In genomic region chr14:33966276-33966675, GRCh38 we compare ENCODE assay signal across 26 cellular contexts. TPM values are rescaled to one million over a fixed set of nuclear protein-coding genes. Genes with fewer than 3 reads are reported as not detected.
DNase-seq lines count a peak whose midpoint lies in the region; ATAC-seq, FAIRE-seq and TF ChIP-seq lines count a peak whose summit lies in the region.
"Had no signal": no experiment of that assay in that cellular context is flagged by ENCODE, and none has a peak within 500 bp of the region (broad histone marks: within the 10 kb centered on the region; RNA-seq: fewer than 3 reads in every experiment).

No MANE protein-coding gene starts in this region.

- H3K23ac ChIP-seq in mesendoderm (ENCODE audit: low read length): no peak overlapping the region

- H3K4me2 ChIP-seq in K562 (ENCODE audit: insufficient read depth, low read length): peak overlapping the region; percentile 27; the same call in 1 of the 2 replicates
- H3K4me2 ChIP-seq in mesendoderm (ENCODE audit: low read length): no peak overlapping the region
- H3K4me2 ChIP-seq: A549; BLaER1 treated with 17β-estradiol and CSF1 and Interleukin-3, amounts not matched to agents 10 nM and 100 nM had no signal

- H2BK120ac ChIP-seq in mesendoderm (ENCODE audit: low read depth, low read length): no peak overlapping the region

- no peak overlapping the region for H3K4me3 Mint-ChIP-seq in Caco-2 (ENCODE audit: unreplicated experiment)
- H3K4me3 Mint-ChIP-seq: B cell; CD4-positive, alpha-beta T cell; CD8-positive, alpha-beta T cell had no signal

- H3K79me1 ChIP-seq in mesendoderm (ENCODE audit: low read length): no peaks in the 10 kb centered on the region

- peak overlapping the region; percentile 87 for H3K56ac ChIP-seq in mesendoderm (ENCODE audit: low read length)

- peak; percentile 89 for TF ChIP-seq EP300 in K562 (IDR thresholded peaks at IDR 0.05; ENCODE audit: low read length)

- WGBS in K562 (ENCODE audit: insufficient coverage, low coverage, missing lambda C conversion rate): 6% methylated on average over 6 of the region's 6 CpGs
- no CpG with 5 or more reads among the region's 6 CpGs for WGBS in mesendoderm (ENCODE audit: extremely low coverage, insufficient coverage, low lambda C conversion rate)

- H3K9me3 ChIP-seq in Caco-2: peaks cover 7% of the 10 kb centered on the region; the same call in 1 of the 2 replicates
- peaks cover 4% of the 10 kb centered on the region; the same call in 1 of the 2 replicates for H3K9me3 ChIP-seq in K562 (replicated peaks; ENCODE audit: control insufficient read depth, insufficient read depth, low read depth, low read length)

- no peaks in the 10 kb centered on the region for H4K20me1 ChIP-seq in K562 (replicated peaks; ENCODE audit: control insufficient read depth, insufficient read depth, low read length)
- H4K20me1 ChIP-seq: BLaER1 treated with 17β-estradiol and CSF1 and Interleukin-3, amounts not matched to agents 10 nM and 100 nM had no signal

- peaks cover 5% of the 10 kb centered on the region for H3K36me3 Mint-ChIP-seq in Caco-2 (ENCODE audit: insufficient read depth, unreplicated experiment)
- H3K36me3 Mint-ChIP-seq: CD8-positive, alpha-beta T cell had no signal

- H2BK15ac ChIP-seq in mesendoderm (replicated peaks; ENCODE audit: low read depth): no peak overlapping the region

- no peak; the same call in 2 of the 3 replicates for ATAC-seq in K562
- no peak for ATAC-seq in left colon
- ATAC-seq: A549; CD8-positive, alpha-beta T cell; GM12878 had no signal

- H4K5ac ChIP-seq in mesendoderm (ENCODE audit: low read length): no peak overlapping the region

- no peak overlapping the region for H3K4ac ChIP-seq in mesendoderm (ENCODE audit: low read depth, low read length)

- TF ChIP-seq RAD21 in K562 (CRISPR knock-in tag; conservative IDR thresholded peaks at IDR 0.05 in 1 of 2, IDR thresholded peaks at IDR 0.05 in 1 of 2): no peak

- peak overlapping the region; percentile 58; the same call in 1 of the 2 replicates for H2AFZ ChIP-seq in K562 (ENCODE audit: low read depth, low read length)

- H3K79me2 ChIP-seq in K562 (ENCODE audit: control insufficient read depth, insufficient read depth, low read length) (no peaks in the 10 kb centered on the region), mesendoderm (ENCODE audit: control insufficient read depth, insufficient read depth, low read length) (no peaks in the 10 kb centered on the region)

- TF ChIP-seq CTCF in Caco-2 (IDR thresholded peaks at IDR 0.05; ENCODE audit: insufficient read depth in 1 of 2, low read depth in 1 of 2, low read length in 1 of 2, severe bottlenecking in 1 of 2, unreplicated experiment in 1 of 2) (no peak), K562 (IDR thresholded peaks at IDR 0.05 in 2 of 3, conservative IDR thresholded peaks at IDR 0.05 in 1 of 3; ENCODE audit: insufficient read depth in 2 of 3, low read depth in 1 of 3, low read length in 3 of 3) (no peak)

- in situ Hi-C loops in K562 (cut with MboI): loop anchor here (10.0 kb wide), 1 partner anchor 259 kb away; no protein-coding TSS in a partner anchor

- H3K9ac ChIP-seq in K562 (ENCODE audit: insufficient read depth in 1 of 2, low read depth in 2 of 2, low read length in 2 of 2): no peak overlapping the region; a peak in 1 of 4 replicates
- H3K9ac ChIP-seq in mesendoderm (ENCODE audit: low read length): no peak overlapping the region
- H3K9ac ChIP-seq: BLaER1 treated with 17β-estradiol and CSF1 and Interleukin-3, amounts not matched to agents 10 nM and 100 nM had no signal

- no peaks in the 10 kb centered on the region for H3K27me3 Mint-ChIP-seq in Caco-2 (ENCODE audit: insufficient read depth, unreplicated experiment)
- H3K27me3 Mint-ChIP-seq: CD4-positive, alpha-beta T cell had no signal

- no TSS peak for BruUV-seq in Caco-2 (replicated peaks; lab: Mats Ljungman, UMichigan)
- no TSS peak for BruUV-seq in K562 (replicated peaks; lab: Mats Ljungman, UMichigan)

- H3K4me3 ChIP-seq in Caco-2 (ENCODE audit: low read depth, low read length): no peak overlapping the region
- H3K4me3 ChIP-seq in K562: no peak overlapping the region
- H3K4me3 ChIP-seq in mesendoderm (ENCODE audit: low read length): no peak overlapping the region
- H3K4me3 ChIP-seq: A549; BLaER1 treated with 17β-estradiol and CSF1 and Interleukin-3, amounts not matched to agents 10 nM and 100 nM; GM12878 had no signal

- no peaks in the 10 kb centered on the region for H3K27me3 ChIP-seq in Caco-2 (replicated peaks; ENCODE audit: control insufficient read depth, insufficient read depth, low read length)
- no peaks in the 10 kb centered on the region for H3K27me3 ChIP-seq in K562 (ENCODE audit: control insufficient read depth in 2 of 2, insufficient read depth in 2 of 2, low read length in 2 of 2)
- no peaks in the 10 kb centered on the region for H3K27me3 ChIP-seq in mesendoderm (ENCODE audit: insufficient read depth, low read length, poor library complexity)
- H3K27me3 ChIP-seq: BLaER1 treated with 17β-estradiol and CSF1 and Interleukin-3, amounts not matched to agents 10 nM and 100 nM had no signal

- H3K4me1 Mint-ChIP-seq in Caco-2 (ENCODE audit: low read depth, unreplicated experiment): peaks cover 23% of the 10 kb centered on the region
- H3K4me1 Mint-ChIP-seq: B cell had no signal

- CTCF ChIA-PET in Caco-2 (lab: Charles Lee) (no interaction called here), K562 (lab: Yijun Ruan, JAX; ENCODE audit: low intra/inter-chr PET ratio) (no interaction called here)

- H3K27ac Mint-ChIP-seq in Caco-2 (ENCODE audit: unreplicated experiment): peak overlapping the region; percentile 14
- H3K27ac Mint-ChIP-seq: B cell; CD4-positive, alpha-beta T cell; CD8-positive, alpha-beta T cell had no signal

- peaks cover 28% of the 10 kb centered on the region for H3K9me3 Mint-ChIP-seq in Caco-2 (ENCODE audit: unreplicated experiment)

- H3K27ac ChIP-seq in K562 (ENCODE audit: extremely low read depth, low read depth, low read length) (peak overlapping the region; percentile 15; the same call in 2 of the 3 replicates), mesendoderm (ENCODE audit: low read depth, low read length) (peak overlapping the region; percentile 11)
- H3K27ac ChIP-seq: 22Rv1; A549; BLaER1 treated with 17β-estradiol and CSF1 and Interleukin-3, amounts not matched to agents 10 nM and 100 nM; C4-2B had no signal

- H3K4me1 ChIP-seq in Caco-2: peaks cover 30% of the 10 kb centered on the region
- peaks cover 8 to 38% of the 10 kb centered on the region in 2 experiments; a peak in 4 of 5 replicates for H3K4me1 ChIP-seq in K562 (replicated peaks in 1 of 2; ENCODE audit: control insufficient read depth in 2 of 2, insufficient read depth in 2 of 2, low read length in 2 of 2)
- peaks cover 24% of the 10 kb centered on the region for H3K4me1 ChIP-seq in mesendoderm (ENCODE audit: control insufficient read depth, low read depth, low read length)
- H3K4me1 ChIP-seq: A549; BLaER1 treated with 17β-estradiol and CSF1 and Interleukin-3, amounts not matched to agents 10 nM and 100 nM had no signal

- intact Hi-C loops in Caco-2 (cut with micrococcal nuclease; ENCODE audit: unreplicated experiment) (no loop called here), K562 (cut with micrococcal nuclease) (no loop called here), left colon (cut with DNase I, micrococcal nuclease) (no loop called here)

- H3K36me3 ChIP-seq in Caco-2 (ENCODE audit: control insufficient read depth, insufficient read depth, low read length): no peaks in the 10 kb centered on the region
- no peaks in the 10 kb centered on the region for H3K36me3 ChIP-seq in K562 (ENCODE audit: control insufficient read depth, insufficient read depth, low read length)
- no peaks in the 10 kb centered on the region for H3K36me3 ChIP-seq in mesendoderm (ENCODE audit: control insufficient read depth, insufficient read depth, low read length)
- H3K36me3 ChIP-seq: BLaER1 treated with 17β-estradiol and CSF1 and Interleukin-3, amounts not matched to agents 10 nM and 100 nM had no signal

- H3K18ac ChIP-seq in mesendoderm (ENCODE audit: low read length): no peak overlapping the region

- no peak for TF ChIP-seq POLR2A in K562 (conservative IDR thresholded peaks at IDR 0.05)

- H2BK5ac ChIP-seq in mesendoderm (ENCODE audit: low read length): peak overlapping the region; percentile 99

- peak overlapping the region; percentile 64 for H2AK5ac ChIP-seq in mesendoderm (ENCODE audit: low read length)

- FAIRE-seq in K562 (lab: Jason Lieb, UNC): no peak
- FAIRE-seq: A549, GM12878, GM12892, GM18507 had no signal

- POLR2A ChIA-PET in Caco-2 (lab: Charles Lee): no interaction called here
- POLR2A ChIA-PET in K562 (lab: Yijun Ruan, JAX): interaction anchor here (0.8 to 2.8 kb wide), 4 partner anchors 10 to 20 kb away, joined by 3 to 10 read pairs (median 4); partner anchors contain the start of gene EGLN3

- peak; percentile 35 for DNase-seq in NCI-H526 treated with DMSO at 0.1 percent for 48 hours (lab: John Stamatoyannopoulos, UW)
- DNase-seq in NCI-H526 (lab: John Stamatoyannopoulos, UW): no peak
- no peak for DNase-seq in Caco-2
- peak in 1 of 4 experiments; percentile 44 for DNase-seq in K562 (ENCODE audit: extremely low read depth in 1 of 4, low spot score in 3 of 4)
- DNase-seq in mesendoderm: peak; percentile 57
- no peak for DNase-seq in activated CD4-positive, CD25-positive, alpha-beta regulatory T cell treated with anti-CD3 and anti-CD28 coated beads, Interleukin-2, amount 50 U/mL, for 72 hours
- DNase-seq in midbrain (lab: John Stamatoyannopoulos, UW): no peak
- DNase-seq in left colon: no peak
- DNase-seq: AML-193; CD4-positive, alpha-beta T cell; CD8-positive, alpha-beta T cell; DMS 273 treated with DMSO at 0.1 percent for 48 hours; DMS153; DMS53; DMS79; DND-41; EL; GDM1 had no signal

- no peaks in the 10 kb centered on the region for H3K9me1 ChIP-seq in K562 (ENCODE audit: control insufficient read depth, insufficient read depth, low read length)

- no peak overlapping the region for H4K8ac ChIP-seq in mesendoderm (ENCODE audit: low read depth, low read length)

RNA-seq across cellular contexts. Expression of gene EGLN3, which starts 15.4 kb away (rescaled TPM):
- total RNA-seq in Caco-2 (2022) (9.5 and 12.0 TPM in 2 replicates), K562 (2014; rRNA removed) (5.8 and 9.4 TPM in 2 replicates), K562 (2014; rRNA removed; fragmentation: Illumina TruSeq; extraction: Trizol) (11.0 and 12.7 TPM in 2 replicates), K562 (2015; rRNA removed; fragmentation: Illumina TruSeq; extraction: Trizol) (3.0 and 3.9 TPM in 2 replicates), K562 (2021) (11.5 and 13.0 TPM in 2 replicates), left colon (100 to 1,000 TPM in 1 of 2 donors, 10 to 100 TPM in 1; 29.5 to 161 TPM)
- 57.3 and 84.8 TPM in 2 replicates for total RNA-seq in K562 (2011; cell fraction: chromatin; rRNA removed; ENCODE audit: low replicate concordance)
- total RNA-seq in K562 (2011; cell fraction: nucleolus; rRNA removed): 43.2 and 49.0 TPM in 2 replicates
- 64.0 and 78.9 TPM in 2 replicates for total RNA-seq in K562 (2011; cell fraction: nucleoplasm; rRNA removed)
- polyA plus RNA-seq in K562 (2011; rRNA removed) (49.5 and 87.6 TPM in 2 replicates), K562 (2014; fragmentation: Illumina TruSeq; extraction: Trizol) (11.4 and 15.0 TPM in 2 replicates), K562 (2014; fragmentation: Nextera tagmentation; extraction: Ambion mirVana) (1 to 10 TPM; 2.5 to 3.0 TPM), K562 (2014; rRNA removed) (5.3 and 6.7 TPM in 2 replicates)
- polyA plus RNA-seq in K562 (2011; cell fraction: cytosol; rRNA removed): 23.6 and 30.2 TPM in 2 replicates
- 40.3 and 50.5 TPM in 2 replicates for polyA plus RNA-seq in K562 (2011; cell fraction: nucleus; rRNA removed)
- 8.2 and 20.2 TPM in 2 replicates for polyA plus RNA-seq in K562 (2012)
- 68.1 and 110 TPM in 2 replicates for polyA minus RNA-seq in K562 (2011; rRNA and poly(A)+ RNA removed)
- 30.3 and 62.4 TPM in 2 replicates for polyA minus RNA-seq in K562 (2011; cell fraction: cytosol; rRNA and poly(A)+ RNA removed)
- polyA minus RNA-seq in K562 (2011; cell fraction: nucleus; rRNA and poly(A)+ RNA removed): 57.8 and 58.2 TPM in 2 replicates
- polyA plus RNA-seq in mesendoderm (2013, experiment 1 of 2): 24.2 TPM
- polyA plus RNA-seq in mesendoderm (2013, experiment 2 of 2): 24.5 TPM

Comparison
In these comparisons a context has a peak if more than half of its experiments do, and no peak if none do; other contexts are left out.
1. DNase-seq: peak in NCI-H526 treated with DMSO at 0.1 percent for 48 hours (single experiment) and mesendoderm (single experiment); none in NCI-H526 (0 of 2), Caco-2 (0 of 2), activated CD4-positive, CD25-positive, alpha-beta regulatory T cell treated with anti-CD3 and anti-CD28 coated beads, Interleukin-2, amount 50 U/mL, for 72 hours (single experiment), midbrain (single experiment) and left colon (0 of 2).